In the genomic region with DNA sequence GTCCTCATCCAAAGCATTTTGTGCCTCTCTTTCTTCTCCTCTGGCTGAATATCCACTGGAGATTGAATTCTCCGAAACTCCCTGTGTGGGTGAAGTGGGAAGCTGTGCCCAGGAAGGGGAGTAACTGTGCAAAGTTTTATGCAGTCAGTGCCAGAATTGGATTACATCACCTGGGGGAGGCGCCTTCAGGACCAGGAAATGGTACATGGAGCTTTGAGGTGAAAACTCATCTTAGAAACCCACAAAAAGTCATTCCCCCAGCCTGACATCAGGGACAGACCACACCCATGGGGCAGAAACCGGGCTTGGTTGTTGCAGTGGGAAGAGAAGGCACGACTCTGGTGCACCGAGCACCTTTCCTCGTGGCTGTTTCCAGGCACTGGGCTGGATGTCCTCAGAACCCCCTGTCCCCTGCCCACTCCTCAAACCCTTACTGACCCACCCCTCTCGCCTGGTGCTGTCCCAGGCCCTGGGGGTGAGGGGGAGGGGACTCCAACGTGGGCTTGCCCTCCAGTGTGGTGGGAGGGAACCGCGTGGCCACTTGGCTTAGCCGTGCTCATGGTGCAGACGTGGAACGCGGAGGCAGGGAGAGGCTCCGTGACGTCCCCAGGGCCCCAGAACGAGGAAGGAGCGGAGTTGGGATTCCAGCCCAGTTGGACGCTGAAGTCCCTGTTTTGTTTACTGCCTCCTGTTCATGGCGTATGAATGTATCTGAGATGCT, we compare ENCODE assay signal across 14 cellular contexts. TPM values are rescaled to one million over a fixed set of nuclear protein-coding genes. Genes with fewer than 3 reads are reported as not detected.
DNase-seq lines count a peak whose midpoint lies in the region; ATAC-seq and TF ChIP-seq lines count a peak whose summit lies in the region.
"Had no signal": no experiment of that assay in that cellular context is flagged by ENCODE, and none has a peak within 500 bp of the region (broad histone marks: within the 10 kb centered on the region; RNA-seq: fewer than 3 reads in every experiment).

No MANE protein-coding gene starts in this region.

- no peaks in the 10 kb centered on the region for H3K9me3 ChIP-seq in T-helper 17 cell (ENCODE audit: control insufficient read depth, low read length, poor library complexity, severe bottlenecking)
- no peaks in the 10 kb centered on the region for H3K9me3 ChIP-seq in gastroesophageal sphincter
- H3K9me3 ChIP-seq: neutrophil had no signal

- DNase-seq in activated CD4-positive, alpha-beta T cell treated with anti-CD3 and anti-CD28 coated beads for 48 hours, result peak; percentile 51
- no peak for DNase-seq in activated CD4-positive, alpha-beta T cell treated with anti-CD3 and anti-CD28 coated beads for 1 hour
- DNase-seq in T-helper 17 cell (no peak), DMS79 (lab: John Stamatoyannopoulos, UW) (no peak)
- peak; percentile 12 to 21 for DNase-seq in stimulated activated CD8-positive, alpha-beta memory T cell treated with anti-CD3 and anti-CD28 coated beads, Interleukin-15, amount 100 ng/mL, for 48 hours (ENCODE audit: low read depth in 2 of 2)
- DNase-seq: DMS79 treated with DMSO at 0.1 percent for 48 hours, NCI-H748 treated with DMSO at 0.1 percent for 48 hours had no signal

- TF ChIP-seq CTCF in gastroesophageal sphincter (IDR thresholded peaks at IDR 0.05), result no peak

- H3K27me3 ChIP-seq in gastroesophageal sphincter, result no peaks in the 10 kb centered on the region
- H3K27me3 ChIP-seq: neutrophil had no signal

- no peak overlapping the region for H3K4me3 Mint-ChIP-seq in T-helper 17 cell
- H3K4me3 Mint-ChIP-seq: central memory CD8-positive, alpha-beta T cell; stimulated activated naive CD8-positive, alpha-beta T cell treated with anti-CD3 and anti-CD28 coated beads, Interleukin-15, Interleukin-2, amounts not matched to agents 100 ng/mL and 50 ng/mL, for 24 hours had no signal

- H3K27ac ChIP-seq in gastroesophageal sphincter, result peak overlapping the region in 3 of 4 donors; percentile 2 to 66 (median 23)
- H3K27ac ChIP-seq: neutrophil had no signal

- ATAC-seq in T-helper 17 cell (peak; percentile 50), gastroesophageal sphincter (no peak), HG02678 (IDR thresholded peaks at IDR 0.05; ENCODE audit: unreplicated experiment) (no peak), GM21576 (IDR thresholded peaks at IDR 0.05; ENCODE audit: unreplicated experiment) (no peak)

- WGBS in gastroesophageal sphincter (ENCODE audit: low coverage in 1 of 2), 2 donors, result 82 to 100% methylated on average over 1 to 5 of the region's 20 CpGs

- no peak overlapping the region for H3K27ac Mint-ChIP-seq in T-helper 17 cell
- H3K27ac Mint-ChIP-seq: stimulated activated naive CD8-positive, alpha-beta T cell treated with anti-CD3 and anti-CD28 coated beads, Interleukin-15, Interleukin-2, amounts not matched to agents 100 ng/mL and 50 ng/mL, for 24 hours had no signal

- peaks cover 0 to 30% of the 10 kb centered on the region in 2 donors for H3K36me3 ChIP-seq in gastroesophageal sphincter

- peaks cover 0 to 8% (median 3%) of the 10 kb centered on the region in 3 donors for H3K4me1 ChIP-seq in gastroesophageal sphincter

- no peak for TF ChIP-seq EP300 in gastroesophageal sphincter (IDR thresholded peaks at IDR 0.05)

- H3K27me3 Mint-ChIP-seq in T-helper 17 cell, result no peaks in the 10 kb centered on the region
- H3K27me3 Mint-ChIP-seq: central memory CD8-positive, alpha-beta T cell; stimulated activated naive CD8-positive, alpha-beta T cell treated with anti-CD3 and anti-CD28 coated beads, Interleukin-15, Interleukin-2, amounts not matched to agents 100 ng/mL and 50 ng/mL, for 24 hours had no signal

- no peak overlapping the region for H3K4me3 ChIP-seq in gastroesophageal sphincter

- peaks cover 2% of the 10 kb centered on the region for H3K4me1 Mint-ChIP-seq in T-helper 17 cell
- H3K4me1 Mint-ChIP-seq: central memory CD8-positive, alpha-beta T cell had no signal

- H3K36me3 Mint-ChIP-seq in T-helper 17 cell (ENCODE audit: low read depth), result peaks cover 2% of the 10 kb centered on the region

- no peak for TF ChIP-seq POLR2A in gastroesophageal sphincter (IDR thresholded peaks at IDR 0.05)

RNA-seq across cellular contexts. Expression of a gene that starts 15.7 kb away (rescaled TPM):
- total RNA-seq in T-helper 17 cell, result not detected
- total RNA-seq in gastroesophageal sphincter, result 10 to 100 TPM in 2 of 4 donors, 1 to 10 TPM in 2; 6.4 to 18.2 (median 10.5) TPM
- total RNA-seq: fibroblast of lung had no signal

RNA-seq across cellular contexts. Expression of a gene that starts 51.3 kb away (rescaled TPM):
- not detected for total RNA-seq in T-helper 17 cell
- not detected for total RNA-seq in gastroesophageal sphincter
- total RNA-seq: fibroblast of lung had no signal

Comparison
In these comparisons a context has a peak if more than half of its experiments do, and no peak if none do; other contexts are left out.
1. DNase-seq: peak in activated CD4-positive, alpha-beta T cell treated with anti-CD3 and anti-CD28 coated beads for 48 hours (single experiment) and stimulated activated CD8-positive, alpha-beta memory T cell treated with anti-CD3 and anti-CD28 coated beads, Interleukin-15, amount 100 ng/mL, for 48 hours (2 of 2); none in activated CD4-positive, alpha-beta T cell treated with anti-CD3 and anti-CD28 coated beads for 1 hour (single experiment), T-helper 17 cell (0 of 3) and DMS79 (single experiment).
2. RNA of a gene that starts 15.7 kb away (total RNA-seq): 6.4 to 18.2 TPM in gastroesophageal sphincter; not detected in T-helper 17 cell; every median in the first group is over 4 times any median in the second.